Comparison of ENCODE assay signal across 9 cellular contexts in the genomic region with DNA sequence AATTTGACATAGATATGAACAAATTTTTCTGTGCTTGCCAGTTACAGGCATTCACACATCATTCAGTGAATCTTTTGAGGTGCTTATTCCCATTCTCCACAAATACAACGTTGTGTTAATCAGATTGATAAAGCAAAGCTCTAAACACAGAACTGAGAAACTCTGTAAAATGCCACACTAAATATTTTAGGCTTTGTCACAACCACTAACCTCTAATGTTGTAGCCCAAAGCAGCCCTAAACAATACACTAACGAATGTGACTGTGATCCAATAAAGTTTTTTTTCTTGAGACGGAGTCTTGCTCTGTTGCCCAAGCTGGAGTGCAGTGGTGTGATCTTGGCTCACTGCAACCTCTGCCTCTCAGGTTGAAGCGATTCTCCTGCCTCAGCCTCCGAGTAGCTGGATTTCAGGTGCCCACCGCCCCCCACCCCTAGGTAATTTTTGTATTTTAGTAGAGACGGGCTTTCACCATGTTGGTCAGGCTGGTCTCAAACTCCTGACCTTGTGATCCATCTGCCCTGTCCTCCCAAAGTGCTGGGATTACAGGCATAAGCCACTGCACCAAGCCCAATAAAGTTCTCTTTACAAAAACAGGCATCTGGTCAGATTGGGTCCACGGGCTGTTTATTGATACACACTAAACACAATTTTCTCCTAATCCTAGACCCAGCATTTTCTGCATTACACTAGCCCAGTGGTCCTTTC. TPM values are rescaled to one million over a fixed set of nuclear protein-coding genes. Genes with fewer than 3 reads are reported as not detected.
A peak's percentile ranks its signal among the peaks of the same experiment; 100 is the strongest.
DNase-seq lines count a peak whose midpoint lies in the region; ATAC-seq and TF ChIP-seq lines count a peak whose summit lies in the region.
"Had no signal": no experiment of that assay in that cellular context is flagged by ENCODE, and none has a peak within 500 bp of the region (broad histone marks: within the 10 kb centered on the region; RNA-seq: fewer than 3 reads in every experiment).

No MANE protein-coding gene starts in this region.

- H3K4me1 Mint-ChIP-seq in dendritic cell treated with granulocyte-macrophage colony-stimulating factor and Interleukin-4, amounts not matched to agents 40 ng/mL and 50 ng/mL, for 4 days (ENCODE audit: low read depth): peaks cover 39% of the 10 kb centered on the region

- no peaks in the 10 kb centered on the region for H3K9me3 Mint-ChIP-seq in dendritic cell treated with granulocyte-macrophage colony-stimulating factor and Interleukin-4, amounts not matched to agents 40 ng/mL and 50 ng/mL, for 4 days

- ATAC-seq in GM18520 (IDR thresholded peaks at IDR 0.05; ENCODE audit: unreplicated experiment) (peak; percentile 18), GM21381 (IDR thresholded peaks at IDR 0.05; ENCODE audit: unreplicated experiment) (peak; percentile 28), HG03159 (IDR thresholded peaks at IDR 0.05; ENCODE audit: unreplicated experiment) (peak; percentile 39), psoas muscle (no peak)

- H3K4me3 ChIP-seq in psoas muscle: no peak overlapping the region
- no peak overlapping the region for H3K4me3 ChIP-seq in breast epithelium

- no peak overlapping the region for H3K27ac ChIP-seq in psoas muscle
- no peak overlapping the region for H3K27ac ChIP-seq in breast epithelium

- H3K9me3 ChIP-seq in psoas muscle: no peaks in the 10 kb centered on the region
- H3K9me3 ChIP-seq in breast epithelium: no peaks in the 10 kb centered on the region

- intact Hi-C loops in dendritic cell treated with granulocyte-macrophage colony-stimulating factor and Interleukin-4, amounts not matched to agents 40 ng/mL and 50 ng/mL, for 4 days (cut with micrococcal nuclease): no loop called here
- intact Hi-C loops in psoas muscle (cut with DNase I) (no loop called here), breast epithelium (cut with DNase I; ENCODE audit: low total_unique reads) (no loop called here)

- H3K36me3 Mint-ChIP-seq in dendritic cell treated with granulocyte-macrophage colony-stimulating factor and Interleukin-4, amounts not matched to agents 40 ng/mL and 50 ng/mL, for 4 days (ENCODE audit: low read depth): peaks cover 55% of the 10 kb centered on the region

- H3K4me1 ChIP-seq in psoas muscle (peaks cover 21% of the 10 kb centered on the region), breast epithelium (no peaks in the 10 kb centered on the region)

- no peaks in the 10 kb centered on the region for H3K27me3 Mint-ChIP-seq in dendritic cell treated with granulocyte-macrophage colony-stimulating factor and Interleukin-4, amounts not matched to agents 40 ng/mL and 50 ng/mL, for 4 days

- H3K27me3 ChIP-seq in psoas muscle (ENCODE audit: insufficient read depth in 3 of 3, low read length in 2 of 3): no peaks in the 10 kb centered on the region
- no peaks in the 10 kb centered on the region for H3K27me3 ChIP-seq in breast epithelium

- no peak overlapping the region for H3K4me3 Mint-ChIP-seq in dendritic cell treated with granulocyte-macrophage colony-stimulating factor and Interleukin-4, amounts not matched to agents 40 ng/mL and 50 ng/mL, for 4 days

- 72 to 82% (median 78%) methylated on average over 8 of the region's 8 CpGs for WGBS in psoas muscle, 3 donors

- peak overlapping the region; percentile 73 for H3K27ac Mint-ChIP-seq in dendritic cell treated with granulocyte-macrophage colony-stimulating factor and Interleukin-4, amounts not matched to agents 40 ng/mL and 50 ng/mL, for 4 days

- TF ChIP-seq CTCF in psoas muscle (IDR thresholded peaks at IDR 0.05): no peak
- no peak for TF ChIP-seq CTCF in breast epithelium (IDR thresholded peaks at IDR 0.05)

- no peak for DNase-seq in psoas muscle
- DNase-seq in breast epithelium (ENCODE audit: low spot score in 2 of 2): no peak
- DNase-seq in NOMO-1 treated with DMSO at 0.1 percent for 48 hours (lab: John Stamatoyannopoulos, UW; ENCODE audit: unreplicated experiment): no peak
- DNase-seq: activated gamma-delta T cell; stimulated activated CD4-positive, alpha-beta T cell treated with anti-CD3 and anti-CD28 coated beads, Interleukin-1b, Interleukin-23, amount 100 ng/mL, for 48 hours had no signal

- TF ChIP-seq POLR2A in breast epithelium (IDR thresholded peaks at IDR 0.05): no peak

- H3K36me3 ChIP-seq in psoas muscle (ENCODE audit: insufficient read depth in 1 of 2, low read depth in 1 of 2): peaks cover 3 to 38% of the 10 kb centered on the region in 2 donors
- H3K36me3 ChIP-seq in breast epithelium: no peaks in the 10 kb centered on the region

RNA-seq across cellular contexts. Expression of a gene that starts 6.9 kb away (rescaled TPM):
- total RNA-seq in psoas muscle (100 to 1,000 TPM; 241 to 585 (median 322) TPM), breast epithelium (10 to 100 TPM; 18.1 to 33.8 (median 30.5) TPM)
- polyA plus RNA-seq in psoas muscle: 100 to 1,000 TPM; 331 to 646 (median 420) TPM

Comparison
In these comparisons a context has a peak if more than half of its experiments do, and no peak if none do; other contexts are left out.
1. ATAC-seq: peak in GM18520 (single experiment), GM21381 (single experiment) and HG03159 (single experiment); none in psoas muscle (0 of 4).
2. RNA of a gene that starts 6.9 kb away (total RNA-seq): 241 to 585 TPM in psoas muscle; 18.1 to 33.8 TPM in breast epithelium; every median in the first group is over 4 times any median in the second.